ENCODE assay signal across 13 cellular contexts in the genomic region with DNA sequence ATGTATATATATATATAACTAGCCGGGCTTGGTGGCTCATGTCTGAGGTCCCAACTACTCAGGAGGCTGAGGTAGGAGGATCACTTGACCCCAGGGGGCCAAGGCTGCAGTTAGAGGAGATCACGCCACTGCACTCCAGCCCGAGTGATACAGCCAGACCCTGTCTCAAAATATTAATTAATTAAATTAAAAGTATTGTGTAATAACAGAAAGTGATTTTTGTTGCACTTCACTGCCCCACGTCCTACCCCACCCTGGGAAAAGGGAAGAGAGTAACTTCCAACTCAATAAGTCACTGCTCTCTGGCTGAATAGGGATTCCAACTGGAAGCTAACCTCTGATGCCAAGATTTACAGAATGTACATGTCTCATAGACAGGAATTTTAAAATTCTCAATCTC. TPM values are rescaled to one million over a fixed set of nuclear protein-coding genes. Genes with fewer than 3 reads are reported as not detected.
DNase-seq lines count a peak whose midpoint lies in the region; ATAC-seq, FAIRE-seq and TF ChIP-seq lines count a peak whose summit lies in the region.
"Had no signal": no experiment of that assay in that cellular context is flagged by ENCODE, and none has a peak within 500 bp of the region (broad histone marks: within the 10 kb centered on the region; RNA-seq: fewer than 3 reads in every experiment).

No MANE protein-coding gene starts in this region.

- TF ChIP-seq EP300 in HepG2 (IDR thresholded peaks at IDR 0.05; ENCODE audit: low read depth in 2 of 2, low read length in 2 of 2): no peak
- no peak for TF ChIP-seq EP300 in HepG2 (CRISPR knock-in tag; IDR thresholded peaks at IDR 0.05; ENCODE audit: borderline replicate concordance)

- H3K9me3 ChIP-seq in HepG2 (ENCODE audit: low read length): peaks cover 11% of the 10 kb centered on the region; the same call in 1 of the 2 replicates
- H3K9me3 ChIP-seq in right lobe of liver: peaks cover 0 to under 1% (median 0%) of the 10 kb centered on the region in 4 donors

- intact Hi-C loops in HepG2 (cut with micrococcal nuclease; ENCODE audit: unreplicated experiment): no loop called here
- intact Hi-C loops in right lobe of liver (cut with DNase I): no loop called here

- FAIRE-seq in HepG2 (lab: Jason Lieb, UNC): no peak

- peaks cover 0 to 5% of the 10 kb centered on the region in 2 experiments; a peak in 1 of 5 replicates for H3K36me3 ChIP-seq in HepG2 (replicated peaks in 1 of 2; ENCODE audit: control insufficient read depth in 1 of 2, insufficient read depth in 2 of 2, low read length in 2 of 2)
- H3K36me3 ChIP-seq in right lobe of liver: no peaks in the 10 kb centered on the region

- CTCF ChIA-PET in HepG2 (lab: Yijun Ruan, JAX; ENCODE audit: low intra/inter-chr PET ratio, low total read pairs): no interaction called here

- H3K27ac ChIP-seq in HepG2 (ENCODE audit: extremely low read length, insufficient read depth, low read length) (no peak overlapping the region), right lobe of liver (no peak overlapping the region), VCaP (peak overlapping the region; percentile 89)

- H3K9ac ChIP-seq in HepG2 (ENCODE audit: insufficient read depth, low read depth, low read length): no peak overlapping the region

- peaks cover 10% of the 10 kb centered on the region for H3K79me2 ChIP-seq in HepG2 (ENCODE audit: insufficient read depth, low read length)

- H3K4me3 ChIP-seq in HepG2 (replicated peaks in 1 of 3; ENCODE audit: insufficient read depth in 1 of 3, low read depth in 2 of 3, low read length in 3 of 3) (no peak overlapping the region), right lobe of liver (no peak overlapping the region)

- H3K4me1 ChIP-seq in HepG2 (ENCODE audit: insufficient read depth, low read length) (peaks cover 20% of the 10 kb centered on the region), right lobe of liver (no peaks in the 10 kb centered on the region)

- no peaks in the 10 kb centered on the region for H4K20me1 ChIP-seq in HepG2 (ENCODE audit: insufficient read depth, low read length)

- 67% methylated on average over 4 of the region's 4 CpGs for WGBS in HepG2 (ENCODE audit: low lambda C conversion rate)
- 70% methylated on average over 4 of the region's 4 CpGs for WGBS in right lobe of liver (ENCODE audit: insufficient coverage, low coverage, low lambda C conversion rate, missing lambda C conversion rate)

- POLR2A ChIA-PET in HepG2 (lab: Yijun Ruan, JAX): no interaction called here

- DNase-seq in HepG2 (ENCODE audit: low spot score): no peak
- DNase-seq in right lobe of liver: no peak
- peak; percentile 19 for DNase-seq in kidney tubule cell (ENCODE audit: low spot score)
- no peak for DNase-seq in NCI-H2196 (lab: John Stamatoyannopoulos, UW; ENCODE audit: unreplicated experiment)
- no peak for DNase-seq in activated CD4-positive, CD25-positive, alpha-beta regulatory T cell treated with anti-CD3 and anti-CD28 coated beads, Interleukin-2, amount 50 U/mL, for 72 hours
- no peak for DNase-seq in effector CD4-positive, alpha-beta T cell
- DNase-seq: 8988T; C1 segment of cervical spinal cord; CD4-positive, alpha-beta T cell; DMS53; HCEC 1CT; HFFc6 had no signal

- no peak for ATAC-seq in HepG2
- no peak for ATAC-seq in right lobe of liver

- no peak for TF ChIP-seq CTCF in HepG2 (CRISPR knock-in tag; IDR thresholded peaks at IDR 0.05)
- no peak for TF ChIP-seq CTCF in right lobe of liver (IDR thresholded peaks at IDR 0.05)
- TF ChIP-seq CTCF in VCaP (conservative IDR thresholded peaks at IDR 0.05): no peak

- in situ Hi-C loops in HepG2 (cut with HindIII; ENCODE audit: extremely low pct_ligation_motif_present, low pct_unique_long_range_greater_than_20kb): no loop called here

- no TSS peak for BruUV-seq in HepG2 (replicated peaks; lab: Mats Ljungman, UMichigan)

- H3K4me2 ChIP-seq in HepG2 (ENCODE audit: low read depth, low read length): no peak overlapping the region

- TF ChIP-seq POLR2A in HepG2 (IDR thresholded peaks at IDR 0.05; ENCODE audit: insufficient read depth in 1 of 2, low read depth in 2 of 2, low read length in 2 of 2) (no peak), right lobe of liver (IDR thresholded peaks at IDR 0.05) (no peak)

- no peak overlapping the region for H2AFZ ChIP-seq in HepG2 (ENCODE audit: low read length)

- H3K27me3 ChIP-seq in HepG2 (ENCODE audit: control insufficient read depth in 1 of 2, insufficient read depth in 2 of 2, low read length in 2 of 2): no peaks in the 10 kb centered on the region; a peak in 1 of 5 replicates
- H3K27me3 ChIP-seq in right lobe of liver: no peaks in the 10 kb centered on the region

- TF ChIP-seq RAD21 in HepG2 (CRISPR knock-in tag; IDR thresholded peaks at IDR 0.05): no peak

TF ChIP-seq in HepG2, 621 proteins besides CTCF, POLR2A, EP300 and RAD21:
- TF ChIP-seq, protein P1, sequence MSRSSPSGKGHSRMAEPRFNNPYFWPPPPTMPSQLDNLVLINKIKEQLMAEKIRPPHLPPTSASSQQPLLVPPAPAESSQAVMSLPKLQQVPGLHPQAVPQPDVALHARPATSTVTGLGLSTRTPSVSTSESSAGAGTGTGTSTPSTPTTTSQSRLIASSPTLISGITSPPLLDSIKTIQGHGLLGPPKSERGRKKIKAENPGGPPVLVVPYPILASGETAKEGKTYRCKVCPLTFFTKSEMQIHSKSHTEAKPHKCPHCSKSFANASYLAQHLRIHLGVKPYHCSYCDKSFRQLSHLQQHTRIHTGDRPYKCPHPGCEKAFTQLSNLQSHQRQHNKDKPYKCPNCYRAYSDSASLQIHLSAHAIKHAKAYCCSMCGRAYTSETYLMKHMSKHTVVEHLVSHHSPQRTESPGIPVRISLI (CRISPR knock-in tag; IDR thresholded peaks at IDR 0.05; ENCODE audit: borderline replicate concordance): no peak
- peak; percentile 16; the same call in 1 of the 2 replicates for TF ChIP-seq CEBPB (IDR thresholded peaks at IDR 0.05; ENCODE audit: borderline replicate concordance, low read depth, low read length)

RNA-seq across cellular contexts. Expression of a gene that starts 47.2 kb away (rescaled TPM):
- 4.1 and 9.9 TPM in 2 replicates for total RNA-seq in HepG2 (2016; rRNA removed; fragmentation: Illumina TruSeq; extraction: Trizol)
- 1.0 and 1.1 TPM in 2 replicates for total RNA-seq in HepG2 (2016; cell fraction: cytosol; rRNA removed; fragmentation: Illumina TruSeq; extraction: Trizol; ENCODE audit: low read depth)
- total RNA-seq in HepG2 (2016; cell fraction: insoluble cytoplasmic fraction; rRNA removed; fragmentation: Illumina TruSeq; extraction: Trizol): 3.9 and 8.0 TPM in 2 replicates
- 2.4 and 2.8 TPM in 2 replicates for total RNA-seq in HepG2 (2016; cell fraction: membrane; rRNA removed; fragmentation: Illumina TruSeq; extraction: Trizol)
- total RNA-seq in HepG2 (2016; cell fraction: nucleus; rRNA removed; fragmentation: Illumina TruSeq; extraction: Trizol): 4.7 and 9.1 TPM in 2 replicates
- polyA plus RNA-seq in HepG2 (2011; rRNA removed): 2.4 and 2.7 TPM in 2 replicates
- polyA plus RNA-seq in HepG2 (2011; cell fraction: cytosol; rRNA removed): 0.85 and 1.1 TPM in 2 replicates
- 3.3 and 3.7 TPM in 2 replicates for polyA plus RNA-seq in HepG2 (2011; cell fraction: nucleus; rRNA removed)
- polyA plus RNA-seq in HepG2 (2012): 1.9 and 2.3 TPM in 2 replicates
- 0.26 and 0.36 TPM in 2 replicates for polyA plus RNA-seq in HepG2 (2016; cell fraction: cytosol; fragmentation: Illumina TruSeq; extraction: Trizol; ENCODE audit: low read depth)
- polyA plus RNA-seq in HepG2 (2016; cell fraction: insoluble cytoplasmic fraction; fragmentation: Illumina TruSeq; extraction: Trizol; ENCODE audit: low read depth): 2.4 and 2.5 TPM in 2 replicates
- 0.32 and 0.36 TPM in 2 replicates for polyA plus RNA-seq in HepG2 (2016; cell fraction: membrane; fragmentation: Illumina TruSeq; extraction: Trizol; ENCODE audit: low read depth)
- polyA plus RNA-seq in HepG2 (2016; cell fraction: nucleus; fragmentation: Illumina TruSeq; extraction: Trizol; ENCODE audit: insufficient read depth, low read depth): 4.7 and 7.1 TPM in 2 replicates
- polyA minus RNA-seq in HepG2 (2011; rRNA and poly(A)+ RNA removed; ENCODE audit: low replicate concordance): 3.2 and 3.8 TPM in 2 replicates
- polyA minus RNA-seq in HepG2 (2011; cell fraction: cytosol; rRNA and poly(A)+ RNA removed): 6.6 and 6.9 TPM in 2 replicates
- 10.9 and 13.2 TPM in 2 replicates for polyA minus RNA-seq in HepG2 (2011; cell fraction: nucleus; rRNA and poly(A)+ RNA removed)
- 1 to 10 TPM; 3.3 to 5.4 (median 3.9) TPM for total RNA-seq in right lobe of liver

RNA-seq across cellular contexts. Expression of a gene that starts 49.5 kb away (rescaled TPM):
- 20.4 and 22.6 TPM in 2 replicates for total RNA-seq in HepG2 (2016; rRNA removed; fragmentation: Illumina TruSeq; extraction: Trizol)
- 4.3 and 4.8 TPM in 2 replicates for total RNA-seq in HepG2 (2016; cell fraction: cytosol; rRNA removed; fragmentation: Illumina TruSeq; extraction: Trizol; ENCODE audit: low read depth)
- 20.9 and 22.4 TPM in 2 replicates for total RNA-seq in HepG2 (2016; cell fraction: insoluble cytoplasmic fraction; rRNA removed; fragmentation: Illumina TruSeq; extraction: Trizol)
- 9.3 and 10.7 TPM in 2 replicates for total RNA-seq in HepG2 (2016; cell fraction: membrane; rRNA removed; fragmentation: Illumina TruSeq; extraction: Trizol)
- total RNA-seq in HepG2 (2016; cell fraction: nucleus; rRNA removed; fragmentation: Illumina TruSeq; extraction: Trizol): 25.6 and 27.8 TPM in 2 replicates
- polyA plus RNA-seq in HepG2 (2011; rRNA removed): 44.5 and 50.9 TPM in 2 replicates
- 8.0 and 11.6 TPM in 2 replicates for polyA plus RNA-seq in HepG2 (2011; cell fraction: cytosol; rRNA removed)
- polyA plus RNA-seq in HepG2 (2011; cell fraction: nucleus; rRNA removed): 97.9 and 148 TPM in 2 replicates
- polyA plus RNA-seq in HepG2 (2012): 26.3 and 27.9 TPM in 2 replicates
- 2.3 and 2.4 TPM in 2 replicates for polyA plus RNA-seq in HepG2 (2016; cell fraction: cytosol; fragmentation: Illumina TruSeq; extraction: Trizol; ENCODE audit: low read depth)
- polyA plus RNA-seq in HepG2 (2016; cell fraction: insoluble cytoplasmic fraction; fragmentation: Illumina TruSeq; extraction: Trizol; ENCODE audit: low read depth): 9.9 and 12.3 TPM in 2 replicates
- 3.5 and 3.6 TPM in 2 replicates for polyA plus RNA-seq in HepG2 (2016; cell fraction: membrane; fragmentation: Illumina TruSeq; extraction: Trizol; ENCODE audit: low read depth)
- 47.1 and 50.1 TPM in 2 replicates for polyA plus RNA-seq in HepG2 (2016; cell fraction: nucleus; fragmentation: Illumina TruSeq; extraction: Trizol; ENCODE audit: insufficient read depth, low read depth)
- 14.7 and 15.8 TPM in 2 replicates for polyA minus RNA-seq in HepG2 (2011; rRNA and poly(A)+ RNA removed; ENCODE audit: low replicate concordance)
- 10.5 and 14.5 TPM in 2 replicates for polyA minus RNA-seq in HepG2 (2011; cell fraction: cytosol; rRNA and poly(A)+ RNA removed)
- 101 and 177 TPM in 2 replicates for polyA minus RNA-seq in HepG2 (2011; cell fraction: nucleus; rRNA and poly(A)+ RNA removed)
- 1 to 10 TPM; 2.5 to 5.9 (median 3.3) TPM for total RNA-seq in right lobe of liver
